Comparison of ENCODE assay signal across 8 cellular contexts in genomic region chr7:129644634-129645230, GRCh38. TPM values are rescaled to one million over a fixed set of nuclear protein-coding genes. Genes with fewer than 3 reads are reported as not detected.
DNase-seq lines count a peak whose midpoint lies in the region; ATAC-seq and TF ChIP-seq lines count a peak whose summit lies in the region.

No MANE protein-coding gene starts in this region.

- no peaks in the 10 kb centered on the region for H3K27me3 Mint-ChIP-seq in chondrocyte (ENCODE audit: low read depth)
- H3K27me3 Mint-ChIP-seq in mesothelial cell of epicardium (ENCODE audit: low read depth): no peaks in the 10 kb centered on the region
- no peaks in the 10 kb centered on the region for H3K27me3 Mint-ChIP-seq in T-helper 17 cell

- H3K36me3 Mint-ChIP-seq in chondrocyte (ENCODE audit: low read depth) (no peaks in the 10 kb centered on the region), mesothelial cell of epicardium (peaks cover 9% of the 10 kb centered on the region), T-helper 17 cell (ENCODE audit: low read depth) (peaks cover 2% of the 10 kb centered on the region)

- H3K27me3 ChIP-seq in cardiac muscle cell: no peaks in the 10 kb centered on the region

- H3K4me1 Mint-ChIP-seq in chondrocyte (ENCODE audit: low read depth) (peaks cover 21% of the 10 kb centered on the region), mesothelial cell of epicardium (no peaks in the 10 kb centered on the region), T-helper 17 cell (peaks cover 13% of the 10 kb centered on the region)

- H3K4me3 ChIP-seq in cardiac muscle cell: no peak overlapping the region

- TF ChIP-seq CTCF in cardiac muscle cell (IDR thresholded peaks at IDR 0.05; ENCODE audit: low read depth, low read length) (peak; percentile 49), chondrocyte (IDR thresholded peaks at IDR 0.05) (peak; percentile 84), mesothelial cell of epicardium (IDR thresholded peaks at IDR 0.05; ENCODE audit: unreplicated experiment) (peak; percentile 24)

- DNase-seq in cardiac muscle cell (ENCODE audit: low read depth in 1 of 2, low spot score in 1 of 2): peak; percentile 51 to 76
- DNase-seq in Right ventricle myocardium inferior (ENCODE audit: missing footprints): no peak
- peak; percentile 21 for DNase-seq in NCI-H446 treated with DMSO at 0.1 percent for 48 hours (lab: John Stamatoyannopoulos, UW)
- no peak for DNase-seq in chondrocyte (ENCODE audit: low spot score)
- DNase-seq in mesothelial cell of epicardium (ENCODE audit: low spot score in 2 of 2, unreplicated experiment in 2 of 2): no peak
- DNase-seq in T-helper 17 cell: no peak

- no peak overlapping the region for H3K4me3 Mint-ChIP-seq in chondrocyte (ENCODE audit: unreplicated experiment)
- H3K4me3 Mint-ChIP-seq in mesothelial cell of epicardium: no peak overlapping the region
- no peak overlapping the region for H3K4me3 Mint-ChIP-seq in T-helper 17 cell

- H3K36me3 ChIP-seq in cardiac muscle cell: no peaks in the 10 kb centered on the region

- ATAC-seq in Right ventricle myocardium inferior (no peak), T-helper 17 cell (no peak), HG03025 (IDR thresholded peaks at IDR 0.05; ENCODE audit: low FRiP score, unreplicated experiment) (no peak), GM21825 (IDR thresholded peaks at IDR 0.05; ENCODE audit: unreplicated experiment) (no peak)

- intact Hi-C loops in Right ventricle myocardium inferior (cut with DNase I): loop anchor here (5.0 to 10.0 kb wide), 5 partner anchors 32 to 430 kb away; partner anchors contain the start of genes NRF1 and SMKR1

- peak overlapping the region; percentile 40 for H3K27ac ChIP-seq in cardiac muscle cell

- H3K9me3 Mint-ChIP-seq in chondrocyte (ENCODE audit: low read depth): no peaks in the 10 kb centered on the region
- H3K9me3 Mint-ChIP-seq in mesothelial cell of epicardium: no peaks in the 10 kb centered on the region

- peaks cover 27% of the 10 kb centered on the region for H3K4me1 ChIP-seq in cardiac muscle cell (ENCODE audit: low read depth)

- H3K9me3 ChIP-seq in cardiac muscle cell (ENCODE audit: low read depth) (no peaks in the 10 kb centered on the region), T-helper 17 cell (ENCODE audit: control insufficient read depth, low read length, poor library complexity, severe bottlenecking) (no peaks in the 10 kb centered on the region)

- no peak overlapping the region for H3K27ac Mint-ChIP-seq in chondrocyte (ENCODE audit: unreplicated experiment)
- H3K27ac Mint-ChIP-seq in mesothelial cell of epicardium: no peak overlapping the region
- H3K27ac Mint-ChIP-seq in T-helper 17 cell: no peak overlapping the region

RNA-seq across cellular contexts. Expression of gene NRF1, which starts 33.2 kb away (rescaled TPM):
- total RNA-seq in cardiac muscle cell: 9.3 and 9.5 TPM in 2 replicates
- 12.3 and 15.3 TPM in 2 replicates for polyA plus RNA-seq in cardiac muscle cell
- 7.8 TPM for total RNA-seq in Right ventricle myocardium inferior
- 10.3 to 13.3 TPM (median 12.3 TPM) in 3 replicates for total RNA-seq in chondrocyte
- 26.2 to 26.6 TPM (median 26.3 TPM) in 3 replicates for total RNA-seq in mesothelial cell of epicardium
- 10 to 100 TPM; 33.7 to 33.9 TPM for total RNA-seq in T-helper 17 cell

Comparison
In these comparisons a context has a peak if more than half of its experiments do, and no peak if none do; other contexts are left out.
1. DNase-seq: peak in cardiac muscle cell (2 of 2) and NCI-H446 treated with DMSO at 0.1 percent for 48 hours (single experiment); none in Right ventricle myocardium inferior (single experiment), chondrocyte (single experiment), mesothelial cell of epicardium (0 of 2) and T-helper 17 cell (0 of 3).
2. CTCF ChIP-seq: peak in every context shown above with its lines; median percentile 84 in chondrocyte; 49 in cardiac muscle cell; 24 in mesothelial cell of epicardium.